Comparison of ENCODE assay signal across 2 cellular contexts in the genomic region with DNA sequence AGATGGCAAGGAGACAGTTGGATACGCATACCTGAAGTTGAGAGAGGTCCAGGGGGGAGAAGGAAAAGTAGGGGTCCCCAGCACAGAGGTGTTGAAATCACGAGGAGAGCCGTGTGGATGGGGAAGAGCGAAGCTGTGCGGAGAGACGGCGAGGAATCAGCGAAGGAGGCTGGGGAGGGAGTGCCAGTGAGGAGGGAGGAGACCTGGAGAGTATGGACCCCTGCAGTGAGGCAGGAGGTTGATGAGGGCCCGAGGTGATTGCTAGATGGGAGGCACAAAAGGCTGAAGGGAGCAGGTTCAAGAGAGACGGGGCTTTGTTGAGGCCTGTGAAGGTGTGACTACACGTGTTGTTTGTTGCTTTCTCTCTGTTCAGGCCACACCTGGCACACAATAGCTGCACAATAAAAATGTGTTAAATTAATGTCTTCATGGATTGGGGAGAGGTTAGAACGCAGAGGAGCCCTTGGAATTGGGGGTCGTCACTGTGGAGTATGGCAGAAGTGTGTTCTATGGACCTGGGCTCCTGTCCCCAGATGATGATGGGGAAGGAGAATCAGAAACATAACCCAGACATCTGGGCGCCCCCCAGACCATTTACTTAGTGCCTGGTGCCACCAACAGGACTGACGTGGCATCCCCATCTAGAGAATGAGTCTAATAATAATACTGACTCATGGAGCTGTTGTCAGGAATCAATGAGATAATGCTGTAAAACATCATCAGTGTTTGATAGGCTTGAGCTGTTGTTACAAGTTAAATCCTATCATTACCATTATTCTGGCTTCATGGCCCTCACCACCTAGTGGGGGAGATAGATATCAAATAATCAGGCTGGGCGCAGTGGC.
TF ChIP-seq lines count a peak whose summit lies in the region.

No MANE protein-coding gene starts in this region.

TF ChIP-seq in IMR-90, 13 proteins besides CTCF, POLR2A, EP300 and RAD21:
- TF ChIP-seq MXI1 (IDR thresholded peaks at IDR 0.05; ENCODE audit: borderline replicate concordance, low read depth, low read length) (no peak), FOS (IDR thresholded peaks at IDR 0.05; ENCODE audit: low read depth, low read length) (no peak), SMC3 (IDR thresholded peaks at IDR 0.05; ENCODE audit: low read depth, low read length) (peak; percentile 51)

TF ChIP-seq in GM12878, 131 proteins besides CTCF, POLR2A, EP300 and RAD21:
- TF ChIP-seq, protein P1, sequence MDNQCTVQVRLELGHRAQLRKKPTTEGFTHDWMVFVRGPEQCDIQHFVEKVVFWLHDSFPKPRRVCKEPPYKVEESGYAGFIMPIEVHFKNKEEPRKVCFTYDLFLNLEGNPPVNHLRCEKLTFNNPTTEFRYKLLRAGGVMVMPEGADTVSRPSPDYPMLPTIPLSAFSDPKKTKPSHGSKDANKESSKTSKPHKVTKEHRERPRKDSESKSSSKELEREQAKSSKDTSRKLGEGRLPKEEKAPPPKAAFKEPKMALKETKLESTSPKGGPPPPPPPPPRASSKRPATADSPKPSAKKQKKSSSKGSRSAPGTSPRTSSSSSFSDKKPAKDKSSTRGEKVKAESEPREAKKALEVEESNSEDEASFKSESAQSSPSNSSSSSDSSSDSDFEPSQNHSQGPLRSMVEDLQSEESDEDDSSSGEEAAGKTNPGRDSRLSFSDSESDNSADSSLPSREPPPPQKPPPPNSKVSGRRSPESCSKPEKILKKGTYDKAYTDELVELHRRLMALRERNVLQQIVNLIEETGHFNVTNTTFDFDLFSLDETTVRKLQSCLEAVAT (IDR thresholded peaks at IDR 0.05), result 0 out of 2 replicates have a peak, but pooled peaks have one; percentile 33
- peak; percentile 32; the same call in 1 of the 2 replicates for TF ChIP-seq SMC3 (IDR thresholded peaks at IDR 0.05; ENCODE audit: borderline replicate concordance, low read length)
- TF ChIP-seq KLF5 (IDR thresholded peaks at IDR 0.05; ENCODE audit: partially characterized antibody), result no peak
- no peak for TF ChIP-seq CHD4 (IDR thresholded peaks at IDR 0.05)
- TF ChIP-seq SUZ12 (IDR thresholded peaks at IDR 0.05; ENCODE audit: unreplicated experiment), result no peak
- TF ChIP-seq MTA3 (IDR thresholded peaks at IDR 0.05; ENCODE audit: borderline replicate concordance, low read length), result no peak
- no peak for TF ChIP-seq RFX5 (IDR thresholded peaks at IDR 0.05; ENCODE audit: low read depth, low read length)
- TF ChIP-seq CBFB (IDR thresholded peaks at IDR 0.05; ENCODE audit: low read depth), result no peak
- TF ChIP-seq NRF1 (conservative IDR thresholded peaks at IDR 0.05; ENCODE audit: low read depth, low read length), result no peak
- TF ChIP-seq ESRRA (IDR thresholded peaks at IDR 0.05; ENCODE audit: low read length), result no peak
- TF ChIP-seq BCL3 (IDR thresholded peaks at IDR 0.05; ENCODE audit: borderline replicate concordance, insufficient read depth, low read depth, low read length, poor library complexity, severe bottlenecking), result peak; percentile 84
- no peak for TF ChIP-seq ZBTB4 (CRISPR knock-in tag; IDR thresholded peaks at IDR 0.05)
- TF ChIP-seq PBX3 (IDR thresholded peaks at IDR 0.05; ENCODE audit: insufficient replicate concordance, low read depth, low read length), result peak; percentile 28
- TF ChIP-seq PAX5 (IDR thresholded peaks at IDR 0.05; ENCODE audit: borderline replicate concordance, low read depth, low read length), result no peak
- TF ChIP-seq ZBED1 (IDR thresholded peaks at IDR 0.05; ENCODE audit: borderline replicate concordance), result no peak
- no peak for TF ChIP-seq MEF2A (IDR thresholded peaks at IDR 0.05; ENCODE audit: insufficient read depth, low read depth, low read length)
- no peak for TF ChIP-seq JUND (IDR thresholded peaks at IDR 0.05; ENCODE audit: low read depth, low read length)
- TF ChIP-seq POU2F2 (IDR thresholded peaks at IDR 0.05; ENCODE audit: borderline replicate concordance, low read depth, low read length), result no peak
- no peak for TF ChIP-seq RB1 (IDR thresholded peaks at IDR 0.05; ENCODE audit: borderline replicate concordance)
